In the genomic region with DNA sequence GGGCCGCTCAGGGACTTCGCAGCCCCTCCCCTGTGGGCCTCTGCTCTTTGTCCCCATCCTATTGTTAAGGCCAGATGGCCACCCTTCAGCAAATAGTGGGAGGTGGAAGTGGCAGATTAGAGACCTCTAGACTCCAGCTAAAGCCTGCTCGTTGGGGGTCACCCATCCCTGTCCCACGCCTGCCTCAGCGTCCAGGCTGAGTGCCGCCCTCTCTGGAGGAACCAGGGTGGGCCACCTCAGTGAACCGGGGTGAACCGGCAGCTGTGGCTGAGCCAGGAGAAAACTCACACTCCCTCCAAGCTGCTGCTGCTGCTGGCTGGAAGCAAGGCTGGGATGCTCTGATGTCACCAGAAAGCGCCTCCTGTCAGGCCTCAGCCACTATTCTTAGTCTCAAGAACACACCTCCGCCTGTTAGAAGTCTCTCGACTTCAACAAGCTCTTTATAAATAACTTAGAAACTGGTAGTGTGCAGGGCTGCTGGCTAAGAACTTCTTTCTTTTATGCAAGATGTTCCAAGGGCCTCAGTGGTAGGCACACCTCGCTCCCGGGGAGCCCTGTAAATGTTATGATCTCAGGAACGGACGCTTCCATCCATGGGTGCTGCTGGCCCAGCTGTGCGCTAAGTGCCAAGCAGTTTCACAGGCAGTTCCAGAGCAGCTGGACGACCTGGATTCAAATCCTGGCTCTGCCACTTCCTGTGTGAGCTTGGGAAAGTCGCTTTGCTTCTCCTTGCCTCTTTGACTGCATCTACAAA, we compare ENCODE assay signal across 12 cellular contexts. TPM values are rescaled to one million over a fixed set of nuclear protein-coding genes. Genes with fewer than 3 reads are reported as not detected.
DNase-seq lines count a peak whose midpoint lies in the region; ATAC-seq and TF ChIP-seq lines count a peak whose summit lies in the region.
"Had no signal": no experiment of that assay in that cellular context is flagged by ENCODE, and none has a peak within 500 bp of the region (broad histone marks: within the 10 kb centered on the region; RNA-seq: fewer than 3 reads in every experiment).

No MANE protein-coding gene starts in this region.

- ATAC-seq in GM21737 (IDR thresholded peaks at IDR 0.05; ENCODE audit: unreplicated experiment), result no peak
- ATAC-seq: gastrocnemius medialis had no signal

- no peak overlapping the region for H3K4me3 Mint-ChIP-seq in glutamatergic neuron (ENCODE audit: unreplicated experiment)

- H3K27ac Mint-ChIP-seq in glutamatergic neuron (ENCODE audit: unreplicated experiment), result no peak overlapping the region

- peaks cover 2% of the 10 kb centered on the region for H3K27me3 Mint-ChIP-seq in glutamatergic neuron (ENCODE audit: unreplicated experiment)

- peaks cover 2% of the 10 kb centered on the region for H3K9me3 Mint-ChIP-seq in glutamatergic neuron (ENCODE audit: unreplicated experiment)

- no peaks in the 10 kb centered on the region for H3K36me3 Mint-ChIP-seq in glutamatergic neuron (ENCODE audit: unreplicated experiment)

- TF ChIP-seq CTCF in glutamatergic neuron (IDR thresholded peaks at IDR 0.05; ENCODE audit: partially characterized antibody, unreplicated experiment), result no peak

- peaks cover 4% of the 10 kb centered on the region for H3K4me1 Mint-ChIP-seq in glutamatergic neuron (ENCODE audit: low read depth, unreplicated experiment)

- DNase-seq in NCI-H1417 (lab: John Stamatoyannopoulos, UW) (peak; percentile 45 to 68 (median 61)), NCI-H1417 treated with DMSO at 0.1 percent for 48 hours (lab: John Stamatoyannopoulos, UW) (no peak), NCI-H69 (lab: John Stamatoyannopoulos, UW) (peak; percentile 85), glutamatergic neuron (peak; percentile 48), occipital lobe (lab: John Stamatoyannopoulos, UW) (peak; percentile 66), Kasumi-1 (lab: John Stamatoyannopoulos, UW) (no peak)
- DNase-seq in stimulated activated CD4-positive, alpha-beta T cell treated with anti-CD3 and anti-CD28 coated beads, Interleukin-2, amount 100 ng/mL, for 48 hours, result no peak
- DNase-seq: activated CD4-positive, CD25-positive, alpha-beta regulatory T cell; left colon had no signal

RNA-seq across cellular contexts. Expression of a gene that starts 19.8 kb away (rescaled TPM):
- 0.93 TPM for total RNA-seq in glutamatergic neuron (ENCODE audit: unreplicated experiment)
- total RNA-seq in occipital lobe, result 4.1 TPM
- total RNA-seq: SJSA1 had no signal

Comparison
In these comparisons a context has a peak if more than half of its experiments do, and no peak if none do; other contexts are left out.
1. DNase-seq: peak in NCI-H1417 (3 of 3), NCI-H69 (single experiment), glutamatergic neuron (single experiment) and occipital lobe (single experiment); none in NCI-H1417 treated with DMSO at 0.1 percent for 48 hours (single experiment), stimulated activated CD4-positive, alpha-beta T cell treated with anti-CD3 and anti-CD28 coated beads, Interleukin-2, amount 100 ng/mL, for 48 hours (0 of 2) and Kasumi-1 (0 of 2).